In the genomic region with DNA sequence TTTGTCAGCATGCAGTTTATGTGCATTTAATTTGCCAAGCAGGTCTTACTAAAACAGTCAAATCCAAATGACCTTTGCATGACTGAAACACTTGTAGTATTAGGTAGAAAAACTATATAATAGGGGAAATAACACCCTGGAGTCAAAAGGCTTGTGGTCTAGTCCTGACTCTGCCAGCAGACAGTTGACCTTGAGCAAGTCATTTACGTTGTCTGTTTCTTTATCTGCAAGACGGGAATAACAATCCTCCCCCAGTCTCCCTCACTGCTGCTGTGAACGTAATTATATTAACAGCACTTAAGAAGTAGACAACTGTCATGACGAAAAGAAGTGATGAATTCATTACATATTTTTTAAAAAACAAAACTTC, we compare ENCODE assay signal across 8 cellular contexts. TPM values are rescaled to one million over a fixed set of nuclear protein-coding genes. Genes with fewer than 3 reads are reported as not detected.
DNase-seq lines count a peak whose midpoint lies in the region; ATAC-seq and TF ChIP-seq lines count a peak whose summit lies in the region.

No MANE protein-coding gene starts in this region.

- H3K27ac ChIP-seq in BLaER1 treated with 17β-estradiol and CSF1 and Interleukin-3, amounts not matched to agents 10 nM and 100 nM: peak overlapping the region in 8 of 11 experiments; percentile 43 to 74 (median 62); a peak in 14 of 22 replicates

- H3K36me3 ChIP-seq in BLaER1 treated with 17β-estradiol and CSF1 and Interleukin-3, amounts not matched to agents 10 nM and 100 nM: peaks cover 0 to 24% (median 0%) of the 10 kb centered on the region in 11 experiments; a peak in 3 of 22 replicates

- H3K9ac ChIP-seq in BLaER1 treated with 17β-estradiol and CSF1 and Interleukin-3, amounts not matched to agents 10 nM and 100 nM: peak overlapping the region in 1 of 11 experiments; percentile 4; a peak in 1 of 22 replicates

- no peak for DNase-seq in osteocyte (ENCODE audit: extremely low spot score, unreplicated experiment)
- DNase-seq in GM13977 (ENCODE audit: low spot score): no peak
- no peak for DNase-seq in stimulated activated CD4-positive, alpha-beta T cell treated with anti-CD3 and anti-CD28 coated beads, Interleukin-2, amount 100 ng/mL, for 48 hours
- no peak for DNase-seq in activated effector memory CD4-positive, alpha-beta T cell treated with anti-CD3 and anti-CD28 coated beads, Interleukin-2, amount 50 U/mL, for 16 hours

- TF ChIP-seq CTCF in osteocyte (IDR thresholded peaks at IDR 0.05) (no peak), GM13977 (IDR thresholded peaks at IDR 0.05; ENCODE audit: extremely low read depth, insufficient read depth, missing control alignments) (no peak)

- H3K9me3 Mint-ChIP-seq in activated T-helper 17 cell treated with anti-CD3 and anti-CD28 coated beads, Interleukin-2, amount 50 U/mL, for 72 hours: no peaks in the 10 kb centered on the region
- H3K9me3 Mint-ChIP-seq in osteocyte (ENCODE audit: unreplicated experiment): no peaks in the 10 kb centered on the region

- H3K4me1 Mint-ChIP-seq in activated T-helper 17 cell treated with anti-CD3 and anti-CD28 coated beads, Interleukin-2, amount 50 U/mL, for 72 hours: peaks cover 40% of the 10 kb centered on the region
- peaks cover 49% of the 10 kb centered on the region for H3K4me1 Mint-ChIP-seq in osteocyte (ENCODE audit: unreplicated experiment)

- peaks cover 78% of the 10 kb centered on the region for H3K36me3 Mint-ChIP-seq in activated T-helper 17 cell treated with anti-CD3 and anti-CD28 coated beads, Interleukin-2, amount 50 U/mL, for 72 hours (ENCODE audit: low read depth)
- peaks cover 3% of the 10 kb centered on the region for H3K36me3 Mint-ChIP-seq in osteocyte (ENCODE audit: unreplicated experiment)

- peaks cover 21 to 40% (median 29%) of the 10 kb centered on the region in 10 experiments for H3K4me1 ChIP-seq in BLaER1 treated with 17β-estradiol and CSF1 and Interleukin-3, amounts not matched to agents 10 nM and 100 nM

- peak overlapping the region; percentile 79 for H3K4me3 Mint-ChIP-seq in activated T-helper 17 cell treated with anti-CD3 and anti-CD28 coated beads, Interleukin-2, amount 50 U/mL, for 72 hours
- no peak overlapping the region for H3K4me3 Mint-ChIP-seq in osteocyte (ENCODE audit: unreplicated experiment)

- H3K4me2 ChIP-seq in BLaER1 treated with 17β-estradiol and CSF1 and Interleukin-3, amounts not matched to agents 10 nM and 100 nM: peak overlapping the region in 7 of 11 experiments; percentile 21 to 77 (median 53); a peak in 9 of 22 replicates

- no peaks in the 10 kb centered on the region for H3K27me3 Mint-ChIP-seq in activated T-helper 17 cell treated with anti-CD3 and anti-CD28 coated beads, Interleukin-2, amount 50 U/mL, for 72 hours
- H3K27me3 Mint-ChIP-seq in osteocyte (ENCODE audit: unreplicated experiment): no peaks in the 10 kb centered on the region

- ATAC-seq in GM21381 (IDR thresholded peaks at IDR 0.05; ENCODE audit: unreplicated experiment) (peak; percentile 23), HG03520 (IDR thresholded peaks at IDR 0.05; ENCODE audit: unreplicated experiment) (peak; percentile 31)
- ATAC-seq in activated T-helper 17 cell treated with anti-CD3 and anti-CD28 coated beads, Interleukin-2, amount 50 U/mL, for 72 hours (replicated peaks): peak; percentile 38

- peaks cover under 1 to 8% (median 4%) of the 10 kb centered on the region in 11 experiments; a peak in 15 of 22 replicates for H3K9me3 ChIP-seq in BLaER1 treated with 17β-estradiol and CSF1 and Interleukin-3, amounts not matched to agents 10 nM and 100 nM (replicated peaks in 1 of 11)

- H3K27me3 ChIP-seq in BLaER1 treated with 17β-estradiol and CSF1 and Interleukin-3, amounts not matched to agents 10 nM and 100 nM: no peaks in the 10 kb centered on the region

- in situ Hi-C loops in GM13977 (cut with MboI; ENCODE audit: low pct_unique_long_range_greater_than_20kb, low sequenced_read_pairs, unreplicated experiment): no loop called here

- peak overlapping the region; percentile 98 for H3K27ac Mint-ChIP-seq in activated T-helper 17 cell treated with anti-CD3 and anti-CD28 coated beads, Interleukin-2, amount 50 U/mL, for 72 hours
- peak overlapping the region; percentile 96 for H3K27ac Mint-ChIP-seq in osteocyte (ENCODE audit: unreplicated experiment)

- H4K20me1 ChIP-seq in BLaER1 treated with 17β-estradiol and CSF1 and Interleukin-3, amounts not matched to agents 10 nM and 100 nM: no peaks in the 10 kb centered on the region

- H3K4me3 ChIP-seq in BLaER1 treated with 17β-estradiol and CSF1 and Interleukin-3, amounts not matched to agents 10 nM and 100 nM: no peak overlapping the region

RNA-seq across cellular contexts. Expression of gene CDK6, which starts 26.1 kb away (rescaled TPM):
- 100 to 1,000 TPM; 151 to 222 TPM for total RNA-seq in activated T-helper 17 cell treated with anti-CD3 and anti-CD28 coated beads, Interleukin-2, amount 50 U/mL, for 72 hours
- 52.3 and 53.6 TPM in 2 replicates for total RNA-seq in osteocyte
